Comparison of ENCODE assay signal across 4 cellular contexts in genomic region chr5:54769746-54770145, GRCh38.
"Had no signal": no experiment of that assay in that cellular context is flagged by ENCODE, and none has a peak within 500 bp of the region (broad histone marks: within the 10 kb centered on the region; RNA-seq: fewer than 3 reads in every experiment).

No MANE protein-coding gene starts in this region.

- H3K27me3 Mint-ChIP-seq: IgD-negative memory B cell had no signal

- DNase-seq: HCEC 1CT had no signal

- H3K36me3 Mint-ChIP-seq: IgD-negative memory B cell had no signal

- H3K9me3 Mint-ChIP-seq: GM23338, H9, IgD-negative memory B cell had no signal

- H3K4me2 ChIP-seq: GM23338 had no signal

- H3K4me1 Mint-ChIP-seq: GM23338 had no signal

- H3K27ac Mint-ChIP-seq: GM23338, H9 had no signal

- H2AFZ ChIP-seq: GM23338 had no signal

- H3K4me3 ChIP-seq: GM23338 had no signal

- H3K4me3 Mint-ChIP-seq: GM23338, H9, IgD-negative memory B cell had no signal
